Comparison of ENCODE assay signal across 12 cellular contexts in the genomic region with DNA sequence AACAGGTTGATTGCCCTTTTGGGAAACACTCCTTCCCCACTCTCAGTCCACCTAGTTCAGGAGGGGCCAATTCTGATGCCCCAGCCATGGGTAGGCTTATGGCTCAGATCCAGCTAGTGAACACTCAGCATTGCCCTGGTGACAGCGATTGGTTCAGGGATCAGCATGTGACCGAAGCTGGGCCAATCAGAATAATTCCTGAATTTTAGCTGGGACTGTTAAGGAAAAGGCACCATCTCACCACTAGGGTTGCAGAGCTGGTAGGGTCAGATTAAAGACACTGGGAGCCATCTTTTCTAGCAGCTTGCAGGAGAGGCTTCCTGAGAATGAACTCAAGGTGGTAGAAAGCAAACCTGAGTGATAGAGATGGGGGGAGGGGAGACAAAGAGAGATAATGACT. TPM values are rescaled to one million over a fixed set of nuclear protein-coding genes. Genes with fewer than 3 reads are reported as not detected.
DNase-seq lines count a peak whose midpoint lies in the region; TF ChIP-seq lines count a peak whose summit lies in the region.
"Had no signal": no experiment of that assay in that cellular context is flagged by ENCODE, and none has a peak within 500 bp of the region (broad histone marks: within the 10 kb centered on the region; RNA-seq: fewer than 3 reads in every experiment).

No MANE protein-coding gene starts in this region.

- H3K4me3 ChIP-seq in breast epithelium (no peak overlapping the region), epithelial cell of esophagus (ENCODE audit: low read length) (no peak overlapping the region), thyroid gland (replicated peaks in 1 of 3) (no peak overlapping the region)
- H3K4me3 ChIP-seq: esophagus muscularis mucosa had no signal

- no peaks in the 10 kb centered on the region for H3K36me3 ChIP-seq in breast epithelium
- H3K36me3 ChIP-seq in thyroid gland, result no peaks in the 10 kb centered on the region
- H3K36me3 ChIP-seq: esophagus muscularis mucosa had no signal

- H3K9me3 Mint-ChIP-seq in MCF 10A (ENCODE audit: unreplicated experiment), result no peaks in the 10 kb centered on the region

- no peaks in the 10 kb centered on the region for H3K4me1 Mint-ChIP-seq in MCF 10A (ENCODE audit: insufficient read depth, unreplicated experiment)

- no peak overlapping the region for H3K27ac ChIP-seq in breast epithelium
- peak overlapping the region; percentile 10 to 49 (median 36) for H3K27ac ChIP-seq in thyroid gland
- H3K27ac ChIP-seq: C4-2B, esophagus muscularis mucosa had no signal

- TF ChIP-seq CTCF in MCF 10A (IDR thresholded peaks at IDR 0.05; ENCODE audit: unreplicated experiment) (no peak), breast epithelium (IDR thresholded peaks at IDR 0.05) (peak in 1 of 3 donors; percentile 8), epithelial cell of esophagus (IDR thresholded peaks at IDR 0.05; ENCODE audit: insufficient read depth, low read depth, low read length, missing control alignments) (peak; percentile 27), thyroid gland (IDR thresholded peaks at IDR 0.05) (peak in 2 of 6 experiments; percentile 13 to 32)

- TF ChIP-seq POLR2A in breast epithelium (IDR thresholded peaks at IDR 0.05) (no peak), thyroid gland (IDR thresholded peaks at IDR 0.05) (no peak)

- H3K4me1 ChIP-seq in breast epithelium (no peaks in the 10 kb centered on the region), thyroid gland (peaks cover 30 to 40% of the 10 kb centered on the region in 2 donors)

- no peaks in the 10 kb centered on the region for H3K36me3 Mint-ChIP-seq in MCF 10A (ENCODE audit: insufficient read depth, unreplicated experiment)

- no peaks in the 10 kb centered on the region for H3K27me3 Mint-ChIP-seq in MCF 10A (ENCODE audit: insufficient read depth, unreplicated experiment)

- no TSS peak for BruUV-seq in MCF 10A (replicated peaks; lab: Mats Ljungman, UMichigan)

- DNase-seq in MCF 10A (ENCODE audit: unreplicated experiment) (peak; percentile 13), breast epithelium (ENCODE audit: low spot score in 2 of 2) (no peak), NCI-H82 (lab: John Stamatoyannopoulos, UW) (peak; percentile 87), epithelial cell of esophagus (ENCODE audit: low read depth) (peak; percentile 22), thyroid gland (no peak), NCI-H510A treated with DMSO at 0.1 percent for 48 hours (lab: John Stamatoyannopoulos, UW) (no peak), Kasumi-1 (lab: John Stamatoyannopoulos, UW) (no peak), GM03348 (ENCODE audit: low spot score) (no peak)
- DNase-seq: activated effector memory CD4-positive, alpha-beta T cell treated with Interleukin-2 at 50 U/mL for 16 hours; NCI-H146 had no signal

- POLR2A ChIA-PET in MCF 10A (lab: Yijun Ruan, JAX), result no interaction called here

- intact Hi-C loops in MCF 10A (cut with micrococcal nuclease), result no loop called here
- intact Hi-C loops in breast epithelium (cut with DNase I; ENCODE audit: low total_unique reads), result no loop called here
- intact Hi-C loops in thyroid gland (cut with DNase I), result no loop called here

- CTCF ChIA-PET in MCF 10A (lab: Yijun Ruan, JAX), result interaction anchor here (0.5 to 1.4 kb wide), 3 partner anchors 15 to 257 kb away, joined by 3 read pairs; no protein-coding TSS in a partner anchor

- no peak overlapping the region for H3K4me3 Mint-ChIP-seq in MCF 10A (ENCODE audit: unreplicated experiment)

- no peak overlapping the region for H3K27ac Mint-ChIP-seq in MCF 10A (ENCODE audit: low read depth, unreplicated experiment)

- WGBS in thyroid gland, 2 donors, result 44 to 84% methylated on average over 2 of the region's 2 CpGs

- no peaks in the 10 kb centered on the region for H3K9me3 ChIP-seq in breast epithelium
- no peaks in the 10 kb centered on the region for H3K9me3 ChIP-seq in thyroid gland
- H3K9me3 ChIP-seq: esophagus muscularis mucosa had no signal

- H3K27me3 ChIP-seq in breast epithelium (no peaks in the 10 kb centered on the region), thyroid gland (no peaks in the 10 kb centered on the region)
- H3K27me3 ChIP-seq: esophagus muscularis mucosa had no signal

RNA-seq across cellular contexts. Expression of a gene that starts 44.4 kb away (rescaled TPM):
- total RNA-seq in MCF 10A (2022), result 0.12 TPM in 1 of 2 replicates, not detected in the other
- 10 to 100 TPM in 2 of 3 donors, 1 to 10 TPM in 1; 5.4 to 19.2 (median 12.5) TPM for total RNA-seq in breast epithelium
- total RNA-seq in thyroid gland, result 10 to 100 TPM in 3 of 4 donors, 1 to 10 TPM in 1; 9.9 to 20.1 (median 13.8) TPM

Comparison
In these comparisons a context has a peak if more than half of its experiments do, and no peak if none do; other contexts are left out.
1. DNase-seq: peak in MCF 10A (single experiment), NCI-H82 (single experiment) and epithelial cell of esophagus (single experiment); none in breast epithelium (0 of 2), thyroid gland (0 of 2), NCI-H510A treated with DMSO at 0.1 percent for 48 hours (single experiment), Kasumi-1 (0 of 2) and GM03348 (single experiment).
2. H3K27ac ChIP-seq: peak in thyroid gland (3 of 3); none in breast epithelium (0 of 2).